In the genomic region with DNA sequence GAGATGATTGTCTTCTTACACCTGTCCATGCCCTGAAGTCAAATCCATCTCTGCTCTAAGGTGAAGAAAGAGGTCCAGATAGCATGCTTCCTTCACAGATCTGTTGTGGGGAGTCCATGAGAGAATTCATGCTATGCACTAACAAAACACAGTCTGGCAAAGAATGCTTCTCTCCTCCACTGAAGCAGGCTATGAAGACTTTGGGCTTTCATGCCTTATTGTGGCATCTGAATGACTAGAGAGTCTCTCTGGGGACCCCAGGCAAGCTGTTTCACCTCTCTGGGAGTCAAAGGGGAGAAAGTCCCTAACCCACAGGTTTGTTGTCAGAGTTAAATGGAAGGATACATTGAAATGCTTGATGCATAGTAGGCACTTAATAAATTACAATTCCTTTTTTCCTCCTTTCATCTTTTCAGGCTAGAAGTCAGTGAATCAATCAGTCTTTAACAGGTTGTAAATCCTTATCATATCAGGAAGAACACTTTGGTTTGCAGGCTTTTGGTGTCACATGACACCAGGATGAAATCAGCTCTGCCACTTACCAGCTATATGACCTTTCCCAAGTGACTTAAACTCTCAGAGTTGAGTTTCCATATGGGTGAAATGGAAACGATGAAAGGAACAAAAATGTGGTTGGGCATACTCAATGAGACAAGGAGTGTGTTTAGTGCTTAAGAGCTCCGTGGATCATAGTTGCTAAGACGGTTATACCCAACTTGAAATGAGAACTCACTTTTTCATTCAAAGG, we compare ENCODE assay signal across 2 cellular contexts.
TF ChIP-seq lines count a peak whose summit lies in the region.

No MANE protein-coding gene starts in this region.

TF ChIP-seq in GM23338, 12 proteins besides CTCF, POLR2A, EP300 and RAD21:
- TF ChIP-seq, protein P1, sequence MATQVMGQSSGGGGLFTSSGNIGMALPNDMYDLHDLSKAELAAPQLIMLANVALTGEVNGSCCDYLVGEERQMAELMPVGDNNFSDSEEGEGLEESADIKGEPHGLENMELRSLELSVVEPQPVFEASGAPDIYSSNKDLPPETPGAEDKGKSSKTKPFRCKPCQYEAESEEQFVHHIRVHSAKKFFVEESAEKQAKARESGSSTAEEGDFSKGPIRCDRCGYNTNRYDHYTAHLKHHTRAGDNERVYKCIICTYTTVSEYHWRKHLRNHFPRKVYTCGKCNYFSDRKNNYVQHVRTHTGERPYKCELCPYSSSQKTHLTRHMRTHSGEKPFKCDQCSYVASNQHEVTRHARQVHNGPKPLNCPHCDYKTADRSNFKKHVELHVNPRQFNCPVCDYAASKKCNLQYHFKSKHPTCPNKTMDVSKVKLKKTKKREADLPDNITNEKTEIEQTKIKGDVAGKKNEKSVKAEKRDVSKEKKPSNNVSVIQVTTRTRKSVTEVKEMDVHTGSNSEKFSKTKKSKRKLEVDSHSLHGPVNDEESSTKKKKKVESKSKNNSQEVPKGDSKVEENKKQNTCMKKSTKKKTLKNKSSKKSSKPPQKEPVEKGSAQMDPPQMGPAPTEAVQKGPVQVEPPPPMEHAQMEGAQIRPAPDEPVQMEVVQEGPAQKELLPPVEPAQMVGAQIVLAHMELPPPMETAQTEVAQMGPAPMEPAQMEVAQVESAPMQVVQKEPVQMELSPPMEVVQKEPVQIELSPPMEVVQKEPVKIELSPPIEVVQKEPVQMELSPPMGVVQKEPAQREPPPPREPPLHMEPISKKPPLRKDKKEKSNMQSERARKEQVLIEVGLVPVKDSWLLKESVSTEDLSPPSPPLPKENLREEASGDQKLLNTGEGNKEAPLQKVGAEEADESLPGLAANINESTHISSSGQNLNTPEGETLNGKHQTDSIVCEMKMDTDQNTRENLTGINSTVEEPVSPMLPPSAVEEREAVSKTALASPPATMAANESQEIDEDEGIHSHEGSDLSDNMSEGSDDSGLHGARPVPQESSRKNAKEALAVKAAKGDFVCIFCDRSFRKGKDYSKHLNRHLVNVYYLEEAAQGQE (IDR thresholded peaks at IDR 0.05; ENCODE audit: unreplicated experiment), result no peak
- no peak for TF ChIP-seq POLR2AphosphoS5 (IDR thresholded peaks at IDR 0.05; ENCODE audit: low read depth)

TF ChIP-seq in IMR-90, 13 proteins besides CTCF, POLR2A, EP300 and RAD21 (continued from another document):
- no peak for TF ChIP-seq BHLHE40 (IDR thresholded peaks at IDR 0.05; ENCODE audit: low read depth, low read length)
- no peak for TF ChIP-seq CEBPB (IDR thresholded peaks at IDR 0.05; ENCODE audit: low read depth, low read length)
